ENCODE assay signal across 1 cellular context in genomic region chr2:23287250-23287704, GRCh38.
TF ChIP-seq lines count a peak whose summit lies in the region.

No MANE protein-coding gene starts in this region.

TF ChIP-seq in HepG2, 621 proteins besides CTCF, POLR2A, EP300 and RAD21 (continued from another document):
- TF ChIP-seq, protein P1, sequence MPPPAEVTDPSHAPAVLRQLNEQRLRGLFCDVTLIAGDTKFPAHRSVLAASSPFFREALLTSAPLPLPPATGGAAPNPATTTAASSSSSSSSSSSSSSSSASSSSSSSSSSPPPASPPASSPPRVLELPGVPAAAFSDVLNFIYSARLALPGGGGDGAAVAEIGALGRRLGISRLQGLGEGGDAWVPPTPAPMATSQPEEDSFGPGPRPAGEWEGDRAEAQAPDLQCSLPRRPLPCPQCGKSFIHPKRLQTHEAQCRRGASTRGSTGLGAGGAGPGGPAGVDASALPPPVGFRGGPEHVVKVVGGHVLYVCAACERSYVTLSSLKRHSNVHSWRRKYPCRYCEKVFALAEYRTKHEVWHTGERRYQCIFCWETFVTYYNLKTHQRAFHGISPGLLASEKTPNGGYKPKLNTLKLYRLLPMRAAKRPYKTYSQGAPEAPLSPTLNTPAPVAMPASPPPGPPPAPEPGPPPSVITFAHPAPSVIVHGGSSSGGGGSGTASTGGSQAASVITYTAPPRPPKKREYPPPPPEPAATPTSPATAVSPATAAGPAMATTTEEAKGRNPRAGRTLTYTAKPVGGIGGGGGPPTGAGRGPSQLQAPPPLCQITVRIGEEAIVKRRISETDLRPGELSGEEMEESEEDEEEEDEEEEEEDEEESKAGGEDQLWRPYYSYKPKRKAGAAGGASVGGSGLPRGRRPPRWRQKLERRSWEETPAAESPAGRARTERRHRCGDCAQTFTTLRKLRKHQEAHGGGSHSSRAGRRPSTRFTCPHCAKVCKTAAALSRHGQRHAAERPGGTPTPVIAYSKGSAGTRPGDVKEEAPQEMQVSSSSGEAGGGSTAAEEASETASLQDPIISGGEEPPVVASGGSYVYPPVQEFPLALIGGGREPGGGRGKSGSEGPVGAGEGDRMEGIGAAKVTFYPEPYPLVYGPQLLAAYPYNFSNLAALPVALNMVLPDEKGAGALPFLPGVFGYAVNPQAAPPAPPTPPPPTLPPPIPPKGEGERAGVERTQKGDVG (CRISPR knock-in tag; IDR thresholded peaks at IDR 0.05; ENCODE audit: borderline replicate concordance) = no peak
- TF ChIP-seq ZNF775 (CRISPR knock-in tag; IDR thresholded peaks at IDR 0.05; ENCODE audit: borderline replicate concordance) (no peak), EZH2 (conservative IDR thresholded peaks at IDR 0.05; ENCODE audit: low read depth, low read length) (no peak), ZNF124 (CRISPR knock-in tag; IDR thresholded peaks at IDR 0.05) (no peak), PBX3 (CRISPR knock-in tag; IDR thresholded peaks at IDR 0.05; ENCODE audit: borderline replicate concordance) (no peak), ZSCAN20 (CRISPR knock-in tag; IDR thresholded peaks at IDR 0.05; ENCODE audit: borderline replicate concordance) (no peak), SP140L (CRISPR knock-in tag; IDR thresholded peaks at IDR 0.05; ENCODE audit: borderline replicate concordance) (no peak), RBM39 (IDR thresholded peaks at IDR 0.05; ENCODE audit: low read depth, low read length, poor library complexity, severe bottlenecking) (no peak)
- TF ChIP-seq, protein P2, sequence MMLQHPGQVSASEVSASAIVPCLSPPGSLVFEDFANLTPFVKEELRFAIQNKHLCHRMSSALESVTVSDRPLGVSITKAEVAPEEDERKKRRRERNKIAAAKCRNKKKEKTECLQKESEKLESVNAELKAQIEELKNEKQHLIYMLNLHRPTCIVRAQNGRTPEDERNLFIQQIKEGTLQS (CRISPR knock-in tag; IDR thresholded peaks at IDR 0.05) = no peak
- TF ChIP-seq, protein P3, sequence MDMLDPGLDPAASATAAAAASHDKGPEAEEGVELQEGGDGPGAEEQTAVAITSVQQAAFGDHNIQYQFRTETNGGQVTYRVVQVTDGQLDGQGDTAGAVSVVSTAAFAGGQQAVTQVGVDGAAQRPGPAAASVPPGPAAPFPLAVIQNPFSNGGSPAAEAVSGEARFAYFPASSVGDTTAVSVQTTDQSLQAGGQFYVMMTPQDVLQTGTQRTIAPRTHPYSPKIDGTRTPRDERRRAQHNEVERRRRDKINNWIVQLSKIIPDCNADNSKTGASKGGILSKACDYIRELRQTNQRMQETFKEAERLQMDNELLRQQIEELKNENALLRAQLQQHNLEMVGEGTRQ (IDR thresholded peaks at IDR 0.05; ENCODE audit: low read depth, low read length) = no peak
- TF ChIP-seq, protein P3 (CRISPR knock-in tag; IDR thresholded peaks at IDR 0.05; ENCODE audit: borderline replicate concordance) = no peak
TF ChIP-seq in HepG2: peak in this region for 0.
